Comparison of ENCODE assay signal across 10 cellular contexts in genomic region chr4:2449051-2449450, GRCh38. TPM values are rescaled to one million over a fixed set of nuclear protein-coding genes. Genes with fewer than 3 reads are reported as not detected.
"Had no signal": no experiment of that assay in that cellular context is flagged by ENCODE, and none has a peak within 500 bp of the region (broad histone marks: within the 10 kb centered on the region; RNA-seq: fewer than 3 reads in every experiment).

No MANE protein-coding gene starts in this region.

- H3K36me3 ChIP-seq: HAP-1 had no signal

- FAIRE-seq: H1, H54, HepG2 had no signal

- H3K4me3 Mint-ChIP-seq: GM23338, HFFc6, IgD-negative memory B cell had no signal

- H3K9me3 ChIP-seq: HAP-1 had no signal

- DNase-seq: HFFc6 had no signal

- H3K27me3 Mint-ChIP-seq: IgD-negative memory B cell had no signal

- H3K27ac Mint-ChIP-seq: GM23338, HFFc6, IgD-negative memory B cell had no signal

- H3K36me3 Mint-ChIP-seq: IgD-negative memory B cell had no signal

- ATAC-seq: GM23338, HCT116, HepG2 had no signal

- H3K4me3 ChIP-seq: GM23338, HAP-1 had no signal

- H3K9me3 Mint-ChIP-seq: GM23338, HFFc6, IgD-negative memory B cell had no signal

- H3K27ac ChIP-seq: HL-60 had no signal

- H3K4me1 ChIP-seq: HAP-1 had no signal

RNA-seq across cellular contexts. Expression of gene CFAP99, which starts 30.3 kb away (rescaled TPM):
- total RNA-seq: GM23338, H1, HepG2, HFFc6, HT1080 had no signal
- polyA plus RNA-seq: GM23338, H1, HepG2, IgD-negative memory B cell had no signal
